In the genomic region with DNA sequence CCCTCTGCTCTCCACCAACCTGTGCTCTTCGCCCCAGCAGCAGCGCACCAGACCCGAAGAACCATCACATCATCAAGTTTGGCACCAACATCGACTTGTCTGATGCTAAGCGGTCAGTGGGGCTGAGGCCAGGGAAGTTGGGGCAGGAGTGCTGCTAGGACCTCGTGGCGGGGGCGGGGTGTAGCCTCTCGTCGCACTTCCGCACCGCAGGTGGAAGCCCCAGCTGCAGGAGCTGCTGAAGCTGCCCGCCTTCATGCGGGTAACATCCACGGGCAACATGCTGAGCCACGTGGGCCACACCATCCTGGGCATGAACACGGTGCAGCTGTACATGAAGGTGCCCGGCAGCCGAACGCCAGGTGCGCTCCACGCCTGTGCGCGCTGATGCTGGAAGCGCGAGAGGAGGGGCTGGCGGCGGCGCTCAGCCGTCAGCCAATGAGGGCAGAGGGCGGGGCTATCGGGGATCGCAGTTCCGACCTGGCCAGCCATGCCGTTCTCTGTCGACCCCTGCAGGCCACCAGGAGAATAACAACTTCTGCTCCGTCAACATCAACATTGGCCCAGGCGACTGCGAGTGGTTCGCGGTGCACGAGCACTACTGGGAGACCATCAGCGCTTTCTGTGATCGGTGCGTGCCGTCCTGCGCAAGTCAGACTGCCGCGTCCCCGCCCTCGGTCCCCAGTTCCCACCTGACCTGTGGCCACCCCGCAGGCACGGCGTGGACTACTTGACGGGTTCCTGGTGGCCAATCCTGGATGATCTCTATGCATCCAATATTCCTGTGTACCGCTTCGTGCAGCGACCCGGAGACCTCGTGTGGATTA, we compare ENCODE assay signal across 1 cellular context.
TF ChIP-seq lines count a peak whose summit lies in the region.

No MANE protein-coding gene starts in this region.

TF ChIP-seq in WTC11, 78 proteins besides CTCF, POLR2A, EP300 and RAD21 (continued from another document and continues in another):
- TF ChIP-seq, protein P1, sequence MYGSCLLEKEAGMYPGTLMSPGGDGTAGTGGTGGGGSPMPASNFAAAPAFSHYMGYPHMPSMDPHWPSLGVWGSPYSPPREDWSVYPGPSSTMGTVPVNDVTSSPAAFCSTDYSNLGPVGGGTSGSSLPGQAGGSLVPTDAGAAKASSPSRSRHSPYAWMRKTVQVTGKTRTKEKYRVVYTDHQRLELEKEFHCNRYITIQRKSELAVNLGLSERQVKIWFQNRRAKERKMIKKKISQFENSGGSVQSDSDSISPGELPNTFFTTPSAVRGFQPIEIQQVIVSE (CRISPR knock-in tag; IDR thresholded peaks at IDR 0.05; ENCODE audit: borderline replicate concordance) = no peak
- no peak for TF ChIP-seq TEAD4 (CRISPR knock-in tag; IDR thresholded peaks at IDR 0.05)
- TF ChIP-seq NFYB (CRISPR knock-in tag; conservative IDR thresholded peaks at IDR 0.05; ENCODE audit: low read depth) = peak; percentile 85
- no peak for TF ChIP-seq ZNF416 (CRISPR knock-in tag; IDR thresholded peaks at IDR 0.05)
- peak; percentile 95 for TF ChIP-seq SP1 (CRISPR knock-in tag; conservative IDR thresholded peaks at IDR 0.05)
- TF ChIP-seq, protein P2, sequence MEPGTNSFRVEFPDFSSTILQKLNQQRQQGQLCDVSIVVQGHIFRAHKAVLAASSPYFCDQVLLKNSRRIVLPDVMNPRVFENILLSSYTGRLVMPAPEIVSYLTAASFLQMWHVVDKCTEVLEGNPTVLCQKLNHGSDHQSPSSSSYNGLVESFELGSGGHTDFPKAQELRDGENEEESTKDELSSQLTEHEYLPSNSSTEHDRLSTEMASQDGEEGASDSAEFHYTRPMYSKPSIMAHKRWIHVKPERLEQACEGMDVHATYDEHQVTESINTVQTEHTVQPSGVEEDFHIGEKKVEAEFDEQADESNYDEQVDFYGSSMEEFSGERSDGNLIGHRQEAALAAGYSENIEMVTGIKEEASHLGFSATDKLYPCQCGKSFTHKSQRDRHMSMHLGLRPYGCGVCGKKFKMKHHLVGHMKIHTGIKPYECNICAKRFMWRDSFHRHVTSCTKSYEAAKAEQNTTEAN (CRISPR knock-in tag; IDR thresholded peaks at IDR 0.05) = no peak; the same call in 1 of the 2 replicates
- TF ChIP-seq, protein P3, sequence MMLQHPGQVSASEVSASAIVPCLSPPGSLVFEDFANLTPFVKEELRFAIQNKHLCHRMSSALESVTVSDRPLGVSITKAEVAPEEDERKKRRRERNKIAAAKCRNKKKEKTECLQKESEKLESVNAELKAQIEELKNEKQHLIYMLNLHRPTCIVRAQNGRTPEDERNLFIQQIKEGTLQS (CRISPR knock-in tag; conservative IDR thresholded peaks at IDR 0.05) = no peak
- TF ChIP-seq, protein P4, sequence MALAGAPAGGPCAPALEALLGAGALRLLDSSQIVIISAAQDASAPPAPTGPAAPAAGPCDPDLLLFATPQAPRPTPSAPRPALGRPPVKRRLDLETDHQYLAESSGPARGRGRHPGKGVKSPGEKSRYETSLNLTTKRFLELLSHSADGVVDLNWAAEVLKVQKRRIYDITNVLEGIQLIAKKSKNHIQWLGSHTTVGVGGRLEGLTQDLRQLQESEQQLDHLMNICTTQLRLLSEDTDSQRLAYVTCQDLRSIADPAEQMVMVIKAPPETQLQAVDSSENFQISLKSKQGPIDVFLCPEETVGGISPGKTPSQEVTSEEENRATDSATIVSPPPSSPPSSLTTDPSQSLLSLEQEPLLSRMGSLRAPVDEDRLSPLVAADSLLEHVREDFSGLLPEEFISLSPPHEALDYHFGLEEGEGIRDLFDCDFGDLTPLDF (CRISPR knock-in tag; IDR thresholded peaks at IDR 0.05) = no peak
- no peak for TF ChIP-seq NR3C1 (CRISPR knock-in tag; conservative IDR thresholded peaks at IDR 0.05; ENCODE audit: low read depth)
- TF ChIP-seq, protein P5, sequence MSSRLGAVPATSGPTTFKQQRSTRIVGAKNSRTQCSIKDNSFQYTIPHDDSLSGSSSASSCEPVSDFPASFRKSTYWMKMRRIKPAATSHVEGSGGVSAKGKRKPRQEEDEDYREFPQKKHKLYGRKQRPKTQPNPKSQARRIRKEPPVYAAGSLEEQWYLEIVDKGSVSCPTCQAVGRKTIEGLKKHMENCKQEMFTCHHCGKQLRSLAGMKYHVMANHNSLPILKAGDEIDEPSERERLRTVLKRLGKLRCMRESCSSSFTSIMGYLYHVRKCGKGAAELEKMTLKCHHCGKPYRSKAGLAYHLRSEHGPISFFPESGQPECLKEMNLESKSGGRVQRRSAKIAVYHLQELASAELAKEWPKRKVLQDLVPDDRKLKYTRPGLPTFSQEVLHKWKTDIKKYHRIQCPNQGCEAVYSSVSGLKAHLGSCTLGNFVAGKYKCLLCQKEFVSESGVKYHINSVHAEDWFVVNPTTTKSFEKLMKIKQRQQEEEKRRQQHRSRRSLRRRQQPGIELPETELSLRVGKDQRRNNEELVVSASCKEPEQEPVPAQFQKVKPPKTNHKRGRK (CRISPR knock-in tag; IDR thresholded peaks at IDR 0.05; ENCODE audit: borderline replicate concordance) = no peak
- TF ChIP-seq, protein P6, sequence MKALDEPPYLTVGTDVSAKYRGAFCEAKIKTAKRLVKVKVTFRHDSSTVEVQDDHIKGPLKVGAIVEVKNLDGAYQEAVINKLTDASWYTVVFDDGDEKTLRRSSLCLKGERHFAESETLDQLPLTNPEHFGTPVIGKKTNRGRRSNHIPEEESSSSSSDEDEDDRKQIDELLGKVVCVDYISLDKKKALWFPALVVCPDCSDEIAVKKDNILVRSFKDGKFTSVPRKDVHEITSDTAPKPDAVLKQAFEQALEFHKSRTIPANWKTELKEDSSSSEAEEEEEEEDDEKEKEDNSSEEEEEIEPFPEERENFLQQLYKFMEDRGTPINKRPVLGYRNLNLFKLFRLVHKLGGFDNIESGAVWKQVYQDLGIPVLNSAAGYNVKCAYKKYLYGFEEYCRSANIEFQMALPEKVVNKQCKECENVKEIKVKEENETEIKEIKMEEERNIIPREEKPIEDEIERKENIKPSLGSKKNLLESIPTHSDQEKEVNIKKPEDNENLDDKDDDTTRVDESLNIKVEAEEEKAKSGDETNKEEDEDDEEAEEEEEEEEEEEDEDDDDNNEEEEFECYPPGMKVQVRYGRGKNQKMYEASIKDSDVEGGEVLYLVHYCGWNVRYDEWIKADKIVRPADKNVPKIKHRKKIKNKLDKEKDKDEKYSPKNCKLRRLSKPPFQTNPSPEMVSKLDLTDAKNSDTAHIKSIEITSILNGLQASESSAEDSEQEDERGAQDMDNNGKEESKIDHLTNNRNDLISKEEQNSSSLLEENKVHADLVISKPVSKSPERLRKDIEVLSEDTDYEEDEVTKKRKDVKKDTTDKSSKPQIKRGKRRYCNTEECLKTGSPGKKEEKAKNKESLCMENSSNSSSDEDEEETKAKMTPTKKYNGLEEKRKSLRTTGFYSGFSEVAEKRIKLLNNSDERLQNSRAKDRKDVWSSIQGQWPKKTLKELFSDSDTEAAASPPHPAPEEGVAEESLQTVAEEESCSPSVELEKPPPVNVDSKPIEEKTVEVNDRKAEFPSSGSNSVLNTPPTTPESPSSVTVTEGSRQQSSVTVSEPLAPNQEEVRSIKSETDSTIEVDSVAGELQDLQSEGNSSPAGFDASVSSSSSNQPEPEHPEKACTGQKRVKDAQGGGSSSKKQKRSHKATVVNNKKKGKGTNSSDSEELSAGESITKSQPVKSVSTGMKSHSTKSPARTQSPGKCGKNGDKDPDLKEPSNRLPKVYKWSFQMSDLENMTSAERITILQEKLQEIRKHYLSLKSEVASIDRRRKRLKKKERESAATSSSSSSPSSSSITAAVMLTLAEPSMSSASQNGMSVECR (CRISPR knock-in tag; IDR thresholded peaks at IDR 0.05; ENCODE audit: borderline replicate concordance) = peak; percentile 44; the same call in 1 of the 2 replicates
- no peak for TF ChIP-seq ZNF423 (CRISPR knock-in tag; IDR thresholded peaks at IDR 0.05)
- no peak for TF ChIP-seq JAZF1 (CRISPR knock-in tag; IDR thresholded peaks at IDR 0.05)
- TF ChIP-seq, protein P7, sequence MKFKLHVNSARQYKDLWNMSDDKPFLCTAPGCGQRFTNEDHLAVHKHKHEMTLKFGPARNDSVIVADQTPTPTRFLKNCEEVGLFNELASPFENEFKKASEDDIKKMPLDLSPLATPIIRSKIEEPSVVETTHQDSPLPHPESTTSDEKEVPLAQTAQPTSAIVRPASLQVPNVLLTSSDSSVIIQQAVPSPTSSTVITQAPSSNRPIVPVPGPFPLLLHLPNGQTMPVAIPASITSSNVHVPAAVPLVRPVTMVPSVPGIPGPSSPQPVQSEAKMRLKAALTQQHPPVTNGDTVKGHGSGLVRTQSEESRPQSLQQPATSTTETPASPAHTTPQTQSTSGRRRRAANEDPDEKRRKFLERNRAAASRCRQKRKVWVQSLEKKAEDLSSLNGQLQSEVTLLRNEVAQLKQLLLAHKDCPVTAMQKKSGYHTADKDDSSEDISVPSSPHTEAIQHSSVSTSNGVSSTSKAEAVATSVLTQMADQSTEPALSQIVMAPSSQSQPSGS (CRISPR knock-in tag; IDR thresholded peaks at IDR 0.05; ENCODE audit: borderline replicate concordance, low read depth) = no peak
- peak; percentile 26; the same call in 1 of the 2 replicates for TF ChIP-seq FOXP1 (CRISPR knock-in tag; IDR thresholded peaks at IDR 0.05; ENCODE audit: borderline replicate concordance)
- TF ChIP-seq, protein P8, sequence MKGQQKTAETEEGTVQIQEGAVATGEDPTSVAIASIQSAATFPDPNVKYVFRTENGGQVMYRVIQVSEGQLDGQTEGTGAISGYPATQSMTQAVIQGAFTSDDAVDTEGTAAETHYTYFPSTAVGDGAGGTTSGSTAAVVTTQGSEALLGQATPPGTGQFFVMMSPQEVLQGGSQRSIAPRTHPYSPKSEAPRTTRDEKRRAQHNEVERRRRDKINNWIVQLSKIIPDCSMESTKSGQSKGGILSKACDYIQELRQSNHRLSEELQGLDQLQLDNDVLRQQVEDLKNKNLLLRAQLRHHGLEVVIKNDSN (CRISPR knock-in tag; IDR thresholded peaks at IDR 0.05) = no peak
- TF ChIP-seq CBFB (CRISPR knock-in tag; IDR thresholded peaks at IDR 0.05; ENCODE audit: low read depth) = 0 out of 2 replicates have a peak, but pooled peaks have one; percentile 18
- TF ChIP-seq, protein P9, sequence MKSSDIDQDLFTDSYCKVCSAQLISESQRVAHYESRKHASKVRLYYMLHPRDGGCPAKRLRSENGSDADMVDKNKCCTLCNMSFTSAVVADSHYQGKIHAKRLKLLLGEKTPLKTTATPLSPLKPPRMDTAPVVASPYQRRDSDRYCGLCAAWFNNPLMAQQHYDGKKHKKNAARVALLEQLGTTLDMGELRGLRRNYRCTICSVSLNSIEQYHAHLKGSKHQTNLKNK (CRISPR knock-in tag; IDR thresholded peaks at IDR 0.05) = no peak
- peak; percentile 88 for TF ChIP-seq ETV6 (CRISPR knock-in tag; IDR thresholded peaks at IDR 0.05)
- no peak for TF ChIP-seq MXD4 (CRISPR knock-in tag; IDR thresholded peaks at IDR 0.05; ENCODE audit: borderline replicate concordance)
- no peak for TF ChIP-seq ZNF317 (CRISPR knock-in tag; IDR thresholded peaks at IDR 0.05; ENCODE audit: borderline replicate concordance, low read depth)
- TF ChIP-seq, protein P10, sequence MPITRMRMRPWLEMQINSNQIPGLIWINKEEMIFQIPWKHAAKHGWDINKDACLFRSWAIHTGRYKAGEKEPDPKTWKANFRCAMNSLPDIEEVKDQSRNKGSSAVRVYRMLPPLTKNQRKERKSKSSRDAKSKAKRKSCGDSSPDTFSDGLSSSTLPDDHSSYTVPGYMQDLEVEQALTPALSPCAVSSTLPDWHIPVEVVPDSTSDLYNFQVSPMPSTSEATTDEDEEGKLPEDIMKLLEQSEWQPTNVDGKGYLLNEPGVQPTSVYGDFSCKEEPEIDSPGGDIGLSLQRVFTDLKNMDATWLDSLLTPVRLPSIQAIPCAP (CRISPR knock-in tag; IDR thresholded peaks at IDR 0.05) = peak; percentile 37; the same call in 1 of the 2 replicates
- TF ChIP-seq, protein P11, sequence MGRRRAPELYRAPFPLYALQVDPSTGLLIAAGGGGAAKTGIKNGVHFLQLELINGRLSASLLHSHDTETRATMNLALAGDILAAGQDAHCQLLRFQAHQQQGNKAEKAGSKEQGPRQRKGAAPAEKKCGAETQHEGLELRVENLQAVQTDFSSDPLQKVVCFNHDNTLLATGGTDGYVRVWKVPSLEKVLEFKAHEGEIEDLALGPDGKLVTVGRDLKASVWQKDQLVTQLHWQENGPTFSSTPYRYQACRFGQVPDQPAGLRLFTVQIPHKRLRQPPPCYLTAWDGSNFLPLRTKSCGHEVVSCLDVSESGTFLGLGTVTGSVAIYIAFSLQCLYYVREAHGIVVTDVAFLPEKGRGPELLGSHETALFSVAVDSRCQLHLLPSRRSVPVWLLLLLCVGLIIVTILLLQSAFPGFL (CRISPR knock-in tag; IDR thresholded peaks at IDR 0.05; ENCODE audit: borderline replicate concordance) = no peak
- TF ChIP-seq OVOL2 (CRISPR knock-in tag; IDR thresholded peaks at IDR 0.05; ENCODE audit: borderline replicate concordance) = no peak
- TF ChIP-seq SMAD3 (CRISPR knock-in tag; IDR thresholded peaks at IDR 0.05; ENCODE audit: borderline replicate concordance) = no peak; the same call in 1 of the 2 replicates
- TF ChIP-seq SOX15 (CRISPR knock-in tag; IDR thresholded peaks at IDR 0.05) = no peak
- no peak for TF ChIP-seq NR2C2 (CRISPR knock-in tag; IDR thresholded peaks at IDR 0.05)
- no peak for TF ChIP-seq ELF4 (CRISPR knock-in tag; IDR thresholded peaks at IDR 0.05; ENCODE audit: low read depth)
- TF ChIP-seq, protein P12, sequence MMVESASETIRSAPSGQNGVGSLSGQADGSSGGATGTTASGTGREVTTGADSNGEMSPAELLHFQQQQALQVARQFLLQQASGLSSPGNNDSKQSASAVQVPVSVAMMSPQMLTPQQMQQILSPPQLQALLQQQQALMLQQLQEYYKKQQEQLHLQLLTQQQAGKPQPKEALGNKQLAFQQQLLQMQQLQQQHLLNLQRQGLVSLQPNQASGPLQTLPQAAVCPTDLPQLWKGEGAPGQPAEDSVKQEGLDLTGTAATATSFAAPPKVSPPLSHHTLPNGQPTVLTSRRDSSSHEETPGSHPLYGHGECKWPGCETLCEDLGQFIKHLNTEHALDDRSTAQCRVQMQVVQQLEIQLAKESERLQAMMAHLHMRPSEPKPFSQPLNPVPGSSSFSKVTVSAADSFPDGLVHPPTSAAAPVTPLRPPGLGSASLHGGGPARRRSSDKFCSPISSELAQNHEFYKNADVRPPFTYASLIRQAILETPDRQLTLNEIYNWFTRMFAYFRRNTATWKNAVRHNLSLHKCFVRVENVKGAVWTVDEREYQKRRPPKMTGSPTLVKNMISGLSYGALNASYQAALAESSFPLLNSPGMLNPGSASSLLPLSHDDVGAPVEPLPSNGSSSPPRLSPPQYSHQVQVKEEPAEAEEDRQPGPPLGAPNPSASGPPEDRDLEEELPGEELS (CRISPR knock-in tag; IDR thresholded peaks at IDR 0.05) = peak; percentile 91
